ENCODE assay signal across 8 cellular contexts in genomic region chr12:53451661-53452158, GRCh38. TPM values are rescaled to one million over a fixed set of nuclear protein-coding genes. Genes with fewer than 3 reads are reported as not detected.
DNase-seq lines count a peak whose midpoint lies in the region; ATAC-seq and TF ChIP-seq lines count a peak whose summit lies in the region.

Gene PCBP2 (plus strand): TSS chr12:53452102. CDS start chr12:53454801, 2,699 bp downstream.

- peak within 1 kb of the TSS; percentile 97 to 98 for H3K27ac ChIP-seq in liver (ENCODE audit: low read depth in 1 of 2, low read length in 2 of 2)

- DNase-seq in CD14-positive monocyte (ENCODE audit: low spot score) (peak; percentile 99), NCI-H748 treated with DMSO at 0.1 percent for 48 hours (lab: John Stamatoyannopoulos, UW) (peak; percentile 98), dermis blood vessel endothelial cell (peak; percentile 100)
- DNase-seq in activated CD4-positive, alpha-beta T cell treated with anti-CD3 and anti-CD28 coated beads, Interleukin-2, amount 50 U/mL, for 4 hours: peak; percentile 96 to 98
- DNase-seq in stimulated activated CD4-positive, alpha-beta T cell treated with anti-CD3 and anti-CD28 coated beads, Interleukin-4, amount 100 ng/mL, for 4 hours: peak; percentile 94 to 98

- peak within 1 kb of the TSS; percentile 96 to 99 (median 99) for H3K27ac Mint-ChIP-seq in CD14-positive monocyte

- H3K4me1 Mint-ChIP-seq in CD14-positive monocyte: peaks cover 19% of the 10 kb centered on the region

- H3K27me3 ChIP-seq in liver (ENCODE audit: control insufficient read depth in 4 of 4, insufficient read depth in 4 of 4, low read length in 3 of 4): no peaks in the 10 kb centered on the region

- no peaks in the 10 kb centered on the region for H3K9me3 Mint-ChIP-seq in CD14-positive monocyte

- intact Hi-C loops in CD14-positive monocyte (cut with micrococcal nuclease): loop anchor here (1.0 to 5.0 kb wide), 5 partner anchors 50 to 226 kb away; partner anchors contain the start of genes TARBP2 (in 2 of the 2), ATP5MC2 (in 1 of the 2), MYG1 (in 1 of the 2) and PFDN5 (in 1 of the 2)

- no peaks in the 10 kb centered on the region for H3K9me3 ChIP-seq in liver (ENCODE audit: control insufficient read depth in 4 of 4, low read length in 3 of 4)

- ATAC-seq in GM19351 (IDR thresholded peaks at IDR 0.05; ENCODE audit: unreplicated experiment) (peak; percentile 97), HG03558 (IDR thresholded peaks at IDR 0.05; ENCODE audit: extremely low read depth, unreplicated experiment) (peak; percentile 87)

- TF ChIP-seq CTCF in CD14-positive monocyte (IDR thresholded peaks at IDR 0.05) (peak; percentile 81), liver (IDR thresholded peaks at IDR 0.05; ENCODE audit: low read depth, low read length, missing input control) (peak; percentile 81)

- H3K27me3 Mint-ChIP-seq in CD14-positive monocyte (ENCODE audit: low read depth in 3 of 3): peaks cover 0 to 4% (median 0%) of the 10 kb centered on the region in 3 donors

- TF ChIP-seq RAD21 in liver (IDR thresholded peaks at IDR 0.05): peak; percentile 73 to 84

- peak within 1 kb of the TSS; percentile 71 to 92 for H3K9ac ChIP-seq in liver (ENCODE audit: low read depth in 1 of 2, low read length in 2 of 2)

- H3K4me3 ChIP-seq in liver (ENCODE audit: low read depth in 1 of 3, low read length in 3 of 3): peak within 1 kb of the TSS; percentile 82 to 86 (median 85)

- H3K36me3 Mint-ChIP-seq in CD14-positive monocyte: peaks cover 40 to 46% of the 10 kb centered on the region in 2 donors

- H3K4me1 ChIP-seq in liver (ENCODE audit: control insufficient read depth in 4 of 4, insufficient read depth in 4 of 4, low read length in 3 of 4): peaks cover 0 to 21% (median 18%) of the 10 kb centered on the region in 4 donors

- WGBS in liver: under 1% methylated on average over 32 of the region's 32 CpGs

- peaks cover 9 to 33% (median 27%) of the 10 kb centered on the region in 4 donors for H3K36me3 ChIP-seq in liver (ENCODE audit: control insufficient read depth in 4 of 4, insufficient read depth in 3 of 4, low read depth in 1 of 4, low read length in 3 of 4)

- peak within 1 kb of the TSS; percentile 94 to 99 for H3K4me3 Mint-ChIP-seq in CD14-positive monocyte

TF ChIP-seq in liver, 16 proteins besides CTCF, POLR2A, EP300 and RAD21:
- peak; percentile 90 for TF ChIP-seq SP1 (IDR thresholded peaks at IDR 0.05)
- peak; percentile 64 to 86 for TF ChIP-seq EGR1 (IDR thresholded peaks at IDR 0.05; ENCODE audit: low read depth in 2 of 2)
- peak; percentile 71 for TF ChIP-seq ZBTB33 (IDR thresholded peaks at IDR 0.05)
- TF ChIP-seq FOXA2 (IDR thresholded peaks at IDR 0.05): peak; percentile 29
- peak; percentile 87 for TF ChIP-seq ATF3 (IDR thresholded peaks at IDR 0.05)
- peak; percentile 60 to 90 for TF ChIP-seq GABPA (IDR thresholded peaks at IDR 0.05 in 1 of 2, conservative IDR thresholded peaks at IDR 0.05 in 1 of 2)
- TF ChIP-seq MAX (IDR thresholded peaks at IDR 0.05): peak; percentile 87
- TF ChIP-seq HNF4A (conservative IDR thresholded peaks at IDR 0.05): peak; percentile 60 to 68
- peak; percentile 73 to 89 for TF ChIP-seq RXRA (IDR thresholded peaks at IDR 0.05)
- peak; percentile 87 for TF ChIP-seq YY1 (IDR thresholded peaks at IDR 0.05)
- TF ChIP-seq TAF1 (conservative IDR thresholded peaks at IDR 0.05): peak; percentile 87
- peak; percentile 49 to 65 for TF ChIP-seq JUND (IDR thresholded peaks at IDR 0.05)
- peak; percentile 65 for TF ChIP-seq FOXA1 (IDR thresholded peaks at IDR 0.05)
- TF ChIP-seq NR2F2 (IDR thresholded peaks at IDR 0.05): peak; percentile 81
- TF ChIP-seq REST (IDR thresholded peaks at IDR 0.05): peak; percentile 76
- TF ChIP-seq HNF4G (IDR thresholded peaks at IDR 0.05): peak; percentile 32

RNA-seq across cellular contexts. Expression of gene PCBP2, which starts in this region (rescaled TPM):
- polyA plus RNA-seq in CD14-positive monocyte (10 to 100 TPM; 79.6 to 81.9 TPM), liver (100 to 1,000 TPM; 130 to 222 TPM)
- total RNA-seq in dermis blood vessel endothelial cell (417 and 525 TPM in 2 replicates), liver (100 to 1,000 TPM; 224 to 377 TPM)

Comparison
In these comparisons a context has a peak if more than half of its experiments do, and no peak if none do; other contexts are left out.
1. Peak in every context shown above with its lines: DNase-seq, ATAC-seq, H3K4me3 ChIP-seq and H3K27ac ChIP-seq.